Comparison of ENCODE assay signal across 1 cellular context in the genomic region with DNA sequence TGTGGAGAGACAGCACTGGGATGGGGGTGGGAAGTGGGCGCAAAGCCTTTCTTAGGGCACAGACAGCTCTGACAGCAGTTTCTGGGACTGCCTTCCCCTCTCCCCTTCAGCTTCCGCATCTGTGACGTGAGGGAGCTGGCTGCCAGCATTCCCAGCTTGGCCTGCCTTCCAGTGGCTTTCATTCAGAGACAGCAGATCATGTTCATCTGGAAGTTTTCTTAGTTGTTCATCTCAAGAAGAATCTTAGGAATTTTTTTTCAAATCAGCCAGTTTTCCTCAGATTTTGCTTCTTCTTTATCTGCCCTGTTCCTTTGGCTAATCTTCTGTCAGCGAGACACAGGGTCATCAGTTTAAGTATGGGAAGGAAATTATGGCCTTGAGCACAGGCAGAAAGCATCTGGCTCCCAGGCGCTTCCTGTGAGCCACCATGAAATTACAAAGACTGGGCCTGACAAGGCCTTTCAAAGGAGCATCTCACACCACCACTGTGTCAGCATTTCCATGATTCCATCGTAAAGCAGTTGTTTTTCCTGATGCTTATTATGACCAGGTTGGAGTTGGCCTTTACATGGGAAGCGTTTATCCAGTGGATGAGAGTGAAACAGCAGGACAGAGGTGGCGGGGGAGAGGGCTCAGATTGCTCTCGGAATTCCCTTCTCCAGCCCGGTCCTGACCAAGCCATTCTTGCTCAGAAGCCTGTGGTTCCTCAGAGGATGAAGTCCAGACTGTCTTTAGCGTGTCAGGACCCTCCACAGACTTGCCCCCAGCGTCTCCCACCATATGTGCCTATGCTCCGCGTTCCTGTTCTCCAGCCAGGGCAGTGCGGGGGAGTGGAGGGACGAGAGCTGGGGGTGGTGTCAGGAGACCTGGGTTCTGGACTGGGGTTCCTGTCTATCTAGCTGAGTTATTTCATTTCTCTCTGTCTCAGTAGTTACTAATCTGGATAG.
TF ChIP-seq lines count a peak whose summit lies in the region.

No MANE protein-coding gene starts in this region.

TF ChIP-seq in HepG2, 621 proteins besides CTCF, POLR2A, EP300 and RAD21:
- no peak for TF ChIP-seq ZBTB21 (CRISPR knock-in tag; IDR thresholded peaks at IDR 0.05)
- TF ChIP-seq GATA4 (IDR thresholded peaks at IDR 0.05; ENCODE audit: borderline replicate concordance, low read depth) = no peak
- TF ChIP-seq ERF (CRISPR knock-in tag; IDR thresholded peaks at IDR 0.05) = no peak
- no peak for TF ChIP-seq CBX1 (IDR thresholded peaks at IDR 0.05; ENCODE audit: low read depth)
- no peak for TF ChIP-seq MZF1 (CRISPR knock-in tag; IDR thresholded peaks at IDR 0.05; ENCODE audit: borderline replicate concordance)
- TF ChIP-seq MBD4 (IDR thresholded peaks at IDR 0.05; ENCODE audit: borderline replicate concordance, low read length) = no peak
- TF ChIP-seq RARA (CRISPR knock-in tag; IDR thresholded peaks at IDR 0.05) = no peak
- TF ChIP-seq, protein P1, sequence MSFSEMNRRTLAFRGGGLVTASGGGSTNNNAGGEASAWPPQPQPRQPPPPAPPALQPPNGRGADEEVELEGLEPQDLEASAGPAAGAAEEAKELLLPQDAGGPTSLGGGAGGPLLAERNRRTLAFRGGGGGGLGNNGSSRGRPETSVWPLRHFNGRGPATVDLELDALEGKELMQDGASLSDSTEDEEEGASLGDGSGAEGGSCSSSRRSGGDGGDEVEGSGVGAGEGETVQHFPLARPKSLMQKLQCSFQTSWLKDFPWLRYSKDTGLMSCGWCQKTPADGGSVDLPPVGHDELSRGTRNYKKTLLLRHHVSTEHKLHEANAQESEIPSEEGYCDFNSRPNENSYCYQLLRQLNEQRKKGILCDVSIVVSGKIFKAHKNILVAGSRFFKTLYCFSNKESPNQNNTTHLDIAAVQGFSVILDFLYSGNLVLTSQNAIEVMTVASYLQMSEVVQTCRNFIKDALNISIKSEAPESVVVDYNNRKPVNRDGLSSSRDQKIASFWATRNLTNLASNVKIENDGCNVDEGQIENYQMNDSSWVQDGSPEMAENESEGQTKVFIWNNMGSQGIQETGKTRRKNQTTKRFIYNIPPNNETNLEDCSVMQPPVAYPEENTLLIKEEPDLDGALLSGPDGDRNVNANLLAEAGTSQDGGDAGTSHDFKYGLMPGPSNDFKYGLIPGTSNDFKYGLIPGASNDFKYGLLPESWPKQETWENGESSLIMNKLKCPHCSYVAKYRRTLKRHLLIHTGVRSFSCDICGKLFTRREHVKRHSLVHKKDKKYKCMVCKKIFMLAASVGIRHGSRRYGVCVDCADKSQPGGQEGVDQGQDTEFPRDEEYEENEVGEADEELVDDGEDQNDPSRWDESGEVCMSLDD (CRISPR knock-in tag; IDR thresholded peaks at IDR 0.05; ENCODE audit: borderline replicate concordance) = no peak
- TF ChIP-seq, protein P2, sequence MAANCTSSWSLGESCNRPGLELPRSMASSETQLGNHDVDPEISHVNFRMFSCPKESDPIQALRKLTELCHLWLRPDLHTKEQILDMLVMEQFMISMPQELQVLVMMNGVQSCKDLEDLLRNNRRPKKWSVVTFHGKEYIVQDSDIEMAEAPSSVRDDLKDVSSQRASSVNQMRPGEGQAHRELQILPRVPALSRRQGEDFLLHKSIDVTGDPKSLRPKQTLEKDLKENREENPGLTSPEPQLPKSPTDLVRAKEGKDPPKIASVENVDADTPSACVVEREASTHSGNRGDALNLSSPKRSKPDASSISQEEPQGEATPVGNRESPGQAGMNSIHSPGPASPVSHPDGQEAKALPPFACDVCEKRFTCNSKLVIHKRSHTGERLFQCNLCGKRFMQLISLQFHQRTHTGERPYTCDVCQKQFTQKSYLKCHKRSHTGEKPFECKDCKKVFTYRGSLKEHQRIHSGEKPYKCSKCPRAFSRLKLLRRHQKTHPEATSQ (CRISPR knock-in tag; IDR thresholded peaks at IDR 0.05; ENCODE audit: borderline replicate concordance) = no peak
- TF ChIP-seq, protein P3, sequence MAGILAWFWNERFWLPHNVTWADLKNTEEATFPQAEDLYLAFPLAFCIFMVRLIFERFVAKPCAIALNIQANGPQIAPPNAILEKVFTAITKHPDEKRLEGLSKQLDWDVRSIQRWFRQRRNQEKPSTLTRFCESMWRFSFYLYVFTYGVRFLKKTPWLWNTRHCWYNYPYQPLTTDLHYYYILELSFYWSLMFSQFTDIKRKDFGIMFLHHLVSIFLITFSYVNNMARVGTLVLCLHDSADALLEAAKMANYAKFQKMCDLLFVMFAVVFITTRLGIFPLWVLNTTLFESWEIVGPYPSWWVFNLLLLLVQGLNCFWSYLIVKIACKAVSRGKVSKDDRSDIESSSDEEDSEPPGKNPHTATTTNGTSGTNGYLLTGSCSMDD (CRISPR knock-in tag; IDR thresholded peaks at IDR 0.05) = no peak
- TF ChIP-seq, protein P4, sequence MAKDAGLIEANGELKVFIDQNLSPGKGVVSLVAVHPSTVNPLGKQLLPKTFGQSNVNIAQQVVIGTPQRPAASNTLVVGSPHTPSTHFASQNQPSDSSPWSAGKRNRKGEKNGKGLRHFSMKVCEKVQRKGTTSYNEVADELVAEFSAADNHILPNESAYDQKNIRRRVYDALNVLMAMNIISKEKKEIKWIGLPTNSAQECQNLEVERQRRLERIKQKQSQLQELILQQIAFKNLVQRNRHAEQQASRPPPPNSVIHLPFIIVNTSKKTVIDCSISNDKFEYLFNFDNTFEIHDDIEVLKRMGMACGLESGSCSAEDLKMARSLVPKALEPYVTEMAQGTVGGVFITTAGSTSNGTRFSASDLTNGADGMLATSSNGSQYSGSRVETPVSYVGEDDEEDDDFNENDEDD (CRISPR knock-in tag; IDR thresholded peaks at IDR 0.05; ENCODE audit: borderline replicate concordance) = no peak
- no peak for TF ChIP-seq ZNF292 (CRISPR knock-in tag; IDR thresholded peaks at IDR 0.05; ENCODE audit: borderline replicate concordance, low read depth)
- TF ChIP-seq ZNF670 (CRISPR knock-in tag; IDR thresholded peaks at IDR 0.05; ENCODE audit: borderline replicate concordance) = no peak
